In the genomic region with DNA sequence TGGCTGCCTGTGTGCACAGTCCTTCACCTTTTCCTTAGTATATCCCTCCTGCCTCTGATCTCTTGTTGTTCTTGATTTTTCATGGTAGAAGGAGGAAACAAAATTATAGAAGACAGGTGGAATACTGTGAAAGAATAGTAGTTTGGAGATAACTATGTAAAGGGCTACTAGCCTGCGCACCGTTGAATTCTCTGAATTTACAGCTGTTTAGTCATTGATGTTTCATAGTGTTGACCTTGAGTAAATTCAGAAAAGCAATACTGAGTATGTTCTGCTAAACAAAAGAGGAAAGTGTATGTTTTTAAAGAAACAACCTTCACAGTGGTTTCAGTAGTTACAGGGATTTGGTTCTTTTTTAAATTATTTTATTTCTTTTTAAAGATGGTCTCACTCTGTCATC, we compare ENCODE assay signal across 24 cellular contexts. TPM values are rescaled to one million over a fixed set of nuclear protein-coding genes. Genes with fewer than 3 reads are reported as not detected.
A peak's percentile ranks its signal among the peaks of the same experiment; 100 is the strongest.
DNase-seq lines count a peak whose midpoint lies in the region; ATAC-seq and TF ChIP-seq lines count a peak whose summit lies in the region.
"Had no signal": no experiment of that assay in that cellular context is flagged by ENCODE, and none has a peak within 500 bp of the region (broad histone marks: within the 10 kb centered on the region; RNA-seq: fewer than 3 reads in every experiment).

No MANE protein-coding gene starts in this region.

- ATAC-seq in heart right ventricle (no peak), RWPE2 (ENCODE audit: low read depth) (peak; percentile 66; the same call in 2 of the 3 replicates), GM19467 (IDR thresholded peaks at IDR 0.05; ENCODE audit: unreplicated experiment) (no peak), GM21528 (IDR thresholded peaks at IDR 0.05; ENCODE audit: low FRiP score, unreplicated experiment) (no peak)
- ATAC-seq: activated CD8-positive, alpha-beta memory T cell treated with anti-CD3 and anti-CD28 coated beads, Interleukin-2, amount 10 ng/mL, durations not matched to agents 7 days and 5 days; gastroesophageal sphincter; stimulated activated naive CD8-positive, alpha-beta T cell treated with anti-CD3 and anti-CD28 coated beads, Interleukin-15, amount 100 ng/mL, for 72 hours had no signal

- H3K9me3 ChIP-seq in left ventricle myocardium inferior (replicated peaks) (no peaks in the 10 kb centered on the region), heart right ventricle (no peaks in the 10 kb centered on the region), RWPE2 (ENCODE audit: severe bottlenecking) (no peaks in the 10 kb centered on the region)
- H3K9me3 ChIP-seq: esophagus muscularis mucosa, gastroesophageal sphincter, transverse colon had no signal

- H3K4me1 ChIP-seq in left ventricle myocardium inferior (peaks cover 89% of the 10 kb centered on the region), heart right ventricle (peaks cover 0 to 93% (median 66%) of the 10 kb centered on the region in 9 donors), RWPE2 (ENCODE audit: insufficient read depth, poor library complexity, severe bottlenecking) (peaks cover 16% of the 10 kb centered on the region)

- no peaks in the 10 kb centered on the region for H3K27me3 ChIP-seq in left ventricle myocardium inferior (ENCODE audit: low read depth)
- no peaks in the 10 kb centered on the region for H3K27me3 ChIP-seq in heart right ventricle
- H3K27me3 ChIP-seq in RWPE2 (ENCODE audit: insufficient read depth, poor library complexity, severe bottlenecking), result no peaks in the 10 kb centered on the region
- H3K27me3 ChIP-seq: esophagus muscularis mucosa, gastroesophageal sphincter, transverse colon had no signal

- WGBS in heart right ventricle, 2 donors, result 93% methylated on average over 2 of the region's 2 CpGs

- intact Hi-C loops in left ventricle myocardium inferior (cut with micrococcal nuclease), result no loop called here
- intact Hi-C loops in heart right ventricle (cut with DNase I), result no loop called here

- H3K36me3 ChIP-seq in left ventricle myocardium inferior (no peaks in the 10 kb centered on the region), heart right ventricle (no peaks in the 10 kb centered on the region), RWPE2 (ENCODE audit: low read depth) (no peaks in the 10 kb centered on the region)
- H3K36me3 ChIP-seq: esophagus muscularis mucosa, gastroesophageal sphincter, transverse colon had no signal

- no peak overlapping the region for H3K4me3 ChIP-seq in left ventricle myocardium inferior
- no peak overlapping the region for H3K4me3 ChIP-seq in heart right ventricle
- H3K4me3 ChIP-seq in RWPE2 (ENCODE audit: severe bottlenecking), result no peak overlapping the region
- no peak overlapping the region for H3K4me3 ChIP-seq in fibroblast of pulmonary artery (replicated peaks; ENCODE audit: low read depth, low read length)
- H3K4me3 ChIP-seq: esophagus muscularis mucosa, gastroesophageal sphincter, transverse colon had no signal

- TF ChIP-seq CTCF in left ventricle myocardium inferior (IDR thresholded peaks at IDR 0.05; ENCODE audit: borderline replicate concordance) (no peak), heart right ventricle (IDR thresholded peaks at IDR 0.05) (no peak), RWPE2 (IDR thresholded peaks at IDR 0.05; ENCODE audit: poor library complexity, severe bottlenecking) (no peak), fibroblast of pulmonary artery (IDR thresholded peaks at IDR 0.05; ENCODE audit: low read length, missing control alignments) (no peak)

- H3K27ac ChIP-seq in left ventricle myocardium inferior (replicated peaks) (peak overlapping the region; percentile 63), heart right ventricle (peak overlapping the region in 2 of 10 donors; percentile 11 to 77), RWPE2 (ENCODE audit: poor library complexity, severe bottlenecking) (no peak overlapping the region)
- H3K27ac ChIP-seq: C4-2B had no signal

- DNase-seq in left ventricle myocardium inferior, result no peak
- DNase-seq in heart right ventricle, result no peak
- no peak for DNase-seq in RWPE2 (ENCODE audit: low spot score)
- DNase-seq in fibroblast of pulmonary artery (ENCODE audit: low read depth), result peak; percentile 21
- DNase-seq in SIG-M5 treated with dmso at 0.1 percent for 504 hours (lab: John Stamatoyannopoulos, UW; ENCODE audit: unreplicated experiment), result no peak
- DNase-seq in HUDEP-2 (lab: John Stamatoyannopoulos, UW; ENCODE audit: unreplicated experiment in 76 of 76), result no peak
- DNase-seq: activated CD4-positive, alpha-beta T cell treated with anti-CD3 and anti-CD28 coated beads for 48 hours; activated CD8-positive, alpha-beta memory T cell treated with anti-CD3 and anti-CD28 coated beads, Interleukin-2, amount 10 ng/mL, durations not matched to agents 7 days and 5 days; effector CD8-positive, alpha-beta T cell; H9; KG1; kidney; MV-4-11; NCI-H1694; NCI-H2171 treated with DMSO at 0.1 percent for 48 hours; NCI-H524 treated with DMSO at 0.1 percent for 48 hours; stimulated activated CD4-positive, alpha-beta T cell treated with anti-CD3 and anti-CD28 coated beads, Interleukin-4, amount 100 ng/mL, for 4 hours; stimulated activated naive CD8-positive, alpha-beta T cell treated with anti-CD3 and anti-CD28 coated beads, Interleukin-15, amount 100 ng/mL, for 72 hours; transverse colon had no signal

RNA-seq across cellular contexts. Expression of a gene that starts 18.1 kb away (rescaled TPM):
- total RNA-seq in left ventricle myocardium inferior, result 160 TPM
- total RNA-seq in heart right ventricle, result 100 to 1,000 TPM; 123 to 155 (median 140) TPM
- polyA plus RNA-seq in heart right ventricle, result 100 to 1,000 TPM; 182 to 265 TPM
